8 cellular contexts compared by ENCODE assay signal in the genomic region with DNA sequence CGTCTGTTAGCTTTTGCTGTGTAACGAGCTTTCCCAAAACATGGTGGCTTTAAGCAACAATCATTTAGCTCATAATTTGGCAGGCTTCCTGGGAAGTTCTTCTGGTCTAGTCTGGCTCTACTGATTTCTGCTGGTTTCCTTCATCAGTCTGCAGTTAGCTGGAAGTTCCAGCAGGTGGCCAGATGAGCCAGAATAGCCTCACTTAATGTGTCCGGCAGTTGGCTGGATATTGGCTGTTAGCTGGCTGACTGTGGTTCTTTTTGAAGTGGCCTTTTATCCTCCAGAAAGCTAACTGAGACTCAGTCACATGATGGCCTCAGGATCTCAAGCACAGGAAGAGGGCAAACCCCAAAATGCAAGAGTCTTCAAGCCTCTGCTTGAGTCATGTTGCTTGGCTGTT. TPM values are rescaled to one million over a fixed set of nuclear protein-coding genes. Genes with fewer than 3 reads are reported as not detected.
A peak's percentile ranks its signal among the peaks of the same experiment; 100 is the strongest.
DNase-seq lines count a peak whose midpoint lies in the region; ATAC-seq and TF ChIP-seq lines count a peak whose summit lies in the region.

No MANE protein-coding gene starts in this region.

- no peak overlapping the region for H3K18ac ChIP-seq in H9 (ENCODE audit: insufficient read length, low read depth, low read length)

- no peak overlapping the region for H2BK15ac ChIP-seq in H9 (ENCODE audit: low read depth, low read length)

- H3K4me1 Mint-ChIP-seq in H9: no peaks in the 10 kb centered on the region; a peak in 2 of 4 replicates
- no peaks in the 10 kb centered on the region for H3K4me1 Mint-ChIP-seq in activated CD4-positive, alpha-beta memory T cell treated with anti-CD3 and anti-CD28 coated beads for 36 hours (ENCODE audit: low read depth)

- H3K79me1 ChIP-seq in H9 (ENCODE audit: insufficient read depth, low read depth, low read length, poor library complexity, severe bottlenecking): no peaks in the 10 kb centered on the region

- ATAC-seq in stimulated activated naive CD8-positive, alpha-beta T cell treated with anti-CD3 and anti-CD28 coated beads, Interleukin-15, Interleukin-2, amounts not matched to agents 100 U/mL and 50 U/mL, for 24 hours: no peak
- no peak for ATAC-seq in HG02973 (IDR thresholded peaks at IDR 0.05; ENCODE audit: unreplicated experiment)

- DNase-seq in A673 (ENCODE audit: low spot score): peak; percentile 58
- DNase-seq in GM03348 (ENCODE audit: low spot score): peak; percentile 46
- DNase-seq in H9: peak; percentile 48
- no peak for DNase-seq in LNCaP clone FGC (ENCODE audit: low read depth)
- peak; percentile 12 for DNase-seq in activated CD4-positive, alpha-beta memory T cell treated with anti-CD3 and anti-CD28 coated beads for 36 hours
- peak; percentile 55 for DNase-seq in hepatocyte (ENCODE audit: low spot score)
- DNase-seq in stimulated activated naive CD8-positive, alpha-beta T cell treated with anti-CD3 and anti-CD28 coated beads, Interleukin-15, Interleukin-2, amounts not matched to agents 100 U/mL and 50 U/mL, for 24 hours: peak; percentile 4

- H3K23me2 ChIP-seq in H9 (ENCODE audit: insufficient read length, low read depth, low read length, poor library complexity, severe bottlenecking): no peaks in the 10 kb centered on the region

- no peak overlapping the region for H4K8ac ChIP-seq in H9 (replicated peaks; ENCODE audit: insufficient read length, low read depth, low read length)

- H3K27me3 Mint-ChIP-seq in H9 (ENCODE audit: low read depth): no peaks in the 10 kb centered on the region
- H3K27me3 Mint-ChIP-seq in activated CD4-positive, alpha-beta memory T cell treated with anti-CD3 and anti-CD28 coated beads for 36 hours: no peaks in the 10 kb centered on the region

- TF ChIP-seq CTCF in A673 (conservative IDR thresholded peaks at IDR 0.05; ENCODE audit: low read depth, low read length): peak; percentile 72
- TF ChIP-seq CTCF in H9 (conservative IDR thresholded peaks at IDR 0.05): peak; percentile 66
- TF ChIP-seq CTCF in LNCaP clone FGC (IDR thresholded peaks at IDR 0.05; ENCODE audit: control insufficient read depth, extremely low read depth, insufficient read depth): peak; percentile 61
- TF ChIP-seq CTCF in hepatocyte (IDR thresholded peaks at IDR 0.05; ENCODE audit: poor library complexity): peak; percentile 42

- CTCF ChIA-PET in A673 (lab: Charles Lee): interaction anchor here (1.2 to 1.7 kb wide), 3 partner anchors 15 to 620 kb away, joined by 3 read pairs; no protein-coding TSS in a partner anchor
- CTCF ChIA-PET in activated CD4-positive, alpha-beta memory T cell treated with anti-CD3 and anti-CD28 coated beads for 36 hours (lab: Charles Lee): interaction anchor here (0.6 to 2.7 kb wide), 9 partner anchors 11 to 643 kb away, joined by 3 to 12 read pairs (median 3); no protein-coding TSS in a partner anchor

- no peak overlapping the region for H2AFZ ChIP-seq in H9 (ENCODE audit: low read length)
- H2AFZ ChIP-seq in hepatocyte: no peak overlapping the region

- H3K9me3 ChIP-seq in A673 (ENCODE audit: low read depth, low read length, poor library complexity, severe bottlenecking) (no peaks in the 10 kb centered on the region), H9 (ENCODE audit: control insufficient read depth, low read depth, low read length) (no peaks in the 10 kb centered on the region), hepatocyte (ENCODE audit: low read depth) (no peaks in the 10 kb centered on the region)

- H2BK120ac ChIP-seq in H9 (ENCODE audit: low read depth, low read length, poor library complexity, severe bottlenecking): no peak overlapping the region

- no peak overlapping the region for H2BK20ac ChIP-seq in H9 (ENCODE audit: low read depth, low read length, poor library complexity, severe bottlenecking)

- no peak overlapping the region for H3T11ph ChIP-seq in H9 (ENCODE audit: low read length)

- no peak overlapping the region for H3K4ac ChIP-seq in H9 (ENCODE audit: low read depth, low read length)

- H3K4me2 ChIP-seq in H9 (ENCODE audit: insufficient read depth, insufficient read length, low read length) (no peak overlapping the region), hepatocyte (no peak overlapping the region)

- no peak overlapping the region for H3K14ac ChIP-seq in H9 (ENCODE audit: insufficient read depth, low read length)

- no peak overlapping the region for H3K4me3 Mint-ChIP-seq in H9
- no peak overlapping the region for H3K4me3 Mint-ChIP-seq in activated CD4-positive, alpha-beta memory T cell treated with anti-CD3 and anti-CD28 coated beads for 36 hours

- no peaks in the 10 kb centered on the region for H3K27me3 ChIP-seq in A673 (replicated peaks; ENCODE audit: insufficient read depth, low read depth, low read length, poor library complexity)
- H3K27me3 ChIP-seq in H9 (ENCODE audit: insufficient read depth, low read length): no peaks in the 10 kb centered on the region
- no peaks in the 10 kb centered on the region for H3K27me3 ChIP-seq in hepatocyte

- WGBS in H9 (ENCODE audit: extremely low coverage, insufficient read length, low lambda C conversion rate): no CpG with 5 or more reads among the region's 3 CpGs
- 69% methylated on average over 3 of the region's 3 CpGs for WGBS in hepatocyte (ENCODE audit: low lambda C conversion rate, missing lambda C conversion rate)

- no peaks in the 10 kb centered on the region for H3K9me2 ChIP-seq in hepatocyte (replicated peaks; ENCODE audit: insufficient read depth)

- H4K91ac ChIP-seq in H9 (ENCODE audit: insufficient read length, low read depth, low read length): no peak overlapping the region

- no peak overlapping the region for H3K23ac ChIP-seq in H9 (ENCODE audit: insufficient read length, low read depth, low read length)

- H3K27ac ChIP-seq in A673 (ENCODE audit: low read depth, low read length, poor library complexity, severe bottlenecking): no peak overlapping the region
- no peak overlapping the region for H3K27ac ChIP-seq in H9 (ENCODE audit: insufficient read length, low read depth, low read length)
- no peak overlapping the region for H3K27ac ChIP-seq in hepatocyte

- POLR2A ChIA-PET in A673 (lab: Charles Lee; ENCODE audit: low non-redundant PET): no interaction called here
- POLR2A ChIA-PET in activated CD4-positive, alpha-beta memory T cell treated with anti-CD3 and anti-CD28 coated beads for 36 hours (lab: Charles Lee): no interaction called here

- H3K36me3 ChIP-seq in A673 (ENCODE audit: insufficient read depth, low read length, poor library complexity, severe bottlenecking) (no peaks in the 10 kb centered on the region), hepatocyte (replicated peaks; ENCODE audit: insufficient read depth, low read depth) (no peaks in the 10 kb centered on the region)

- H3K9ac ChIP-seq in H9 (ENCODE audit: extremely low read depth, insufficient read length, low read length): no peak overlapping the region

- H3K56ac ChIP-seq in H9 (ENCODE audit: insufficient read length, low read depth, low read length): no peak overlapping the region

- H3K9me3 Mint-ChIP-seq in H9: peaks cover 33 to 39% of the 10 kb centered on the region in 2 experiments
- H3K9me3 Mint-ChIP-seq in activated CD4-positive, alpha-beta memory T cell treated with anti-CD3 and anti-CD28 coated beads for 36 hours: no peaks in the 10 kb centered on the region

- no TSS peak for BruUV-seq in A673 (replicated peaks; lab: Mats Ljungman, UMichigan)

- no peaks in the 10 kb centered on the region for H3K79me2 ChIP-seq in H9 (ENCODE audit: insufficient read depth, low read length)
- no peaks in the 10 kb centered on the region for H3K79me2 ChIP-seq in hepatocyte

- no peak overlapping the region for H3K4me3 ChIP-seq in A673 (ENCODE audit: low read depth, low read length, poor library complexity, severe bottlenecking)
- no peak overlapping the region for H3K4me3 ChIP-seq in LNCaP clone FGC (ENCODE audit: low read depth, low read length)
- H3K4me3 ChIP-seq in hepatocyte: no peak overlapping the region

- H2BK5ac ChIP-seq in H9 (ENCODE audit: insufficient read length, low read length): no peak overlapping the region

- H2BK12ac ChIP-seq in H9 (ENCODE audit: insufficient read length, low read depth, low read length): no peak overlapping the region

- intact Hi-C loops in A673 (cut with micrococcal nuclease; ENCODE audit: unreplicated experiment): loop anchor here (5.0 to 10.0 kb wide), 5 partner anchors 65 to 1078 kb away; no protein-coding TSS in a partner anchor
- intact Hi-C loops in activated CD4-positive, alpha-beta memory T cell treated with anti-CD3 and anti-CD28 coated beads for 36 hours (cut with micrococcal nuclease): loop anchor here (1.0 to 5.0 kb wide), 4 partner anchors 65 to 621 kb away; no protein-coding TSS in a partner anchor

- H4K20me1 ChIP-seq in H9 (ENCODE audit: control insufficient read depth, insufficient read depth, insufficient read length): no peaks in the 10 kb centered on the region
- no peaks in the 10 kb centered on the region for H4K20me1 ChIP-seq in hepatocyte (ENCODE audit: insufficient read depth, poor library complexity, severe bottlenecking)

- no peak overlapping the region for H2AK5ac ChIP-seq in H9 (ENCODE audit: insufficient read length, low read length)

- H3K4me1 ChIP-seq in A673 (ENCODE audit: insufficient read depth, low read length, poor library complexity, severe bottlenecking) (no peaks in the 10 kb centered on the region), H9 (ENCODE audit: insufficient read depth, low read length) (no peaks in the 10 kb centered on the region), hepatocyte (ENCODE audit: insufficient read depth) (no peaks in the 10 kb centered on the region)

- no peak overlapping the region for H3K27ac Mint-ChIP-seq in H9
- H3K27ac Mint-ChIP-seq in activated CD4-positive, alpha-beta memory T cell treated with anti-CD3 and anti-CD28 coated beads for 36 hours: no peak overlapping the region

- peaks cover 0 to 6% (median 2%) of the 10 kb centered on the region in 3 experiments; a peak in 3 of 7 replicates for H3K36me3 Mint-ChIP-seq in H9 (ENCODE audit: insufficient read depth in 1 of 3, low read depth in 3 of 3)
- H3K36me3 Mint-ChIP-seq in activated CD4-positive, alpha-beta memory T cell treated with anti-CD3 and anti-CD28 coated beads for 36 hours: no peaks in the 10 kb centered on the region

- H4K5ac ChIP-seq in H9 (ENCODE audit: insufficient read length, low read depth, low read length): no peak overlapping the region

RNA-seq across cellular contexts. Expression of a gene that starts 34.9 kb away (rescaled TPM):
- total RNA-seq in A673 (2021): not detected in 2 replicates
- not detected in 2 replicates for total RNA-seq in H9 (2021)
- total RNA-seq in activated CD4-positive, alpha-beta memory T cell treated with anti-CD3 and anti-CD28 coated beads for 36 hours: not detected
- not detected in 2 replicates for total RNA-seq in hepatocyte
- not detected in 2 replicates for polyA plus RNA-seq in hepatocyte
